In the genomic region with DNA sequence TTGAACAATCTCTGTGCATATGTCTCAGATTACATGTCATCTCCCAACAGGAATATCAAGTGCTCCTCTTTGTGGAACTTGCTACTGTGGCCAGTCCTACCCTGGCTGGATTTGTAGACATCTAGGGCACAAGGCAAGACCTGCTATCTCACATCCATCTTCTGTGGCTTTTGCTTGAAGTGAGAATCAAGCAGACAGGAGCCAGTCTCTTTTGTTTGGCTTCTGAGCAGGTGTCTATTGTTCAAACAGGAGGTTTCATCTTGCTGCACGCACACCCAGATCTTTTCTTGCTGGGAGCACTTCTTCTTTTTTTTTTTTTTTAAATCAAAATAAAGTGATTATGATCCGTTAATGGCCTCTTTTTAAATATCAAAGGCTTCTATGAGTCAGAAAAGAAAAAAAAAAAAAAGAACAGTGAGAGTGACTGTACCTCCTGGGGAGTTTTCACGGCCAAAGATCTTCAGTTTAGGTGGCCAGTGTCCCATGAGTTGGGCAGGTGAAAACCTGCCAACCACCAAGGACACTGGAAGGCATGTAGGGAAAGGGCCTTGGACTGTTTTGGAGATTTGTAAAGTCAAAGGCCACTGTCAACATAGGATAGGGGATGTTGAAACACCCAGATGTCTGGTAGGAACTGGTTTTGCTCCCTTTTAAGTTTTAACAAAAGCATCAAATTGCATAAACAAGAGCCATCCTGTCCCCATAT, we compare ENCODE assay signal across 9 cellular contexts.
DNase-seq lines count a peak whose midpoint lies in the region; ATAC-seq, FAIRE-seq and TF ChIP-seq lines count a peak whose summit lies in the region.
"Had no signal": no experiment of that assay in that cellular context is flagged by ENCODE, and none has a peak within 500 bp of the region (broad histone marks: within the 10 kb centered on the region; RNA-seq: fewer than 3 reads in every experiment).

No MANE protein-coding gene starts in this region.

- H3K9ac ChIP-seq in GM12878 (ENCODE audit: control insufficient read depth, insufficient read depth, low read length): no peak overlapping the region

- no peak for TF ChIP-seq RAD21 in GM12878 (IDR thresholded peaks at IDR 0.05; ENCODE audit: insufficient read depth, low read depth, low read length)

- CTCF ChIA-PET in GM12878 (lab: Yijun Ruan, JAX): no interaction called here

- no peak for ATAC-seq in GM12878

- FAIRE-seq in GM12878 (lab: Jason Lieb, UNC) (no peak), frontal cortex (lab: Jason Lieb, UNC) (no peak)

- H4K20me1 ChIP-seq in GM12878 (ENCODE audit: control insufficient read depth, insufficient read depth): no peaks in the 10 kb centered on the region
- no peaks in the 10 kb centered on the region for H4K20me1 ChIP-seq in osteoblast (ENCODE audit: insufficient read depth, low read length)

- no peaks in the 10 kb centered on the region for H3K4me1 ChIP-seq in GM12878 (ENCODE audit: control insufficient read depth, insufficient read depth, low read length)
- H3K4me1 ChIP-seq in osteoblast (ENCODE audit: insufficient read depth, low read length): peaks cover 55% of the 10 kb centered on the region

- in situ Hi-C loops in GM12878 (cut with MboI): no loop called here

- H3K79me2 ChIP-seq in GM12878 (ENCODE audit: control insufficient read depth, insufficient read depth, low read length) (no peaks in the 10 kb centered on the region), osteoblast (ENCODE audit: insufficient read depth, low read length) (peaks cover 15% of the 10 kb centered on the region)

- TF ChIP-seq CTCF in GM12878 (IDR thresholded peaks at IDR 0.05 in 2 of 3, conservative IDR thresholded peaks at IDR 0.05 in 1 of 3; ENCODE audit: control insufficient read depth in 2 of 3, extremely low read depth in 1 of 3, insufficient read depth in 1 of 3, low read depth in 3 of 3, low read length in 3 of 3): no peak
- TF ChIP-seq CTCF in osteoblast (IDR thresholded peaks at IDR 0.05; ENCODE audit: extremely low read depth, low read depth, low read length): no peak

- no peak for TF ChIP-seq POLR2A in GM12878 (IDR thresholded peaks at IDR 0.05; ENCODE audit: low read depth, low read length)

- H3K4me2 ChIP-seq in GM12878 (ENCODE audit: control insufficient read depth, insufficient read depth) (no peak overlapping the region), osteoblast (ENCODE audit: insufficient read depth, low read length) (no peak overlapping the region)

- H2AFZ ChIP-seq in GM12878 (ENCODE audit: control insufficient read depth, low read depth, low read length): no peak overlapping the region
- H2AFZ ChIP-seq in osteoblast (ENCODE audit: low read length): no peak overlapping the region

- POLR2A ChIA-PET in GM12878 (lab: Charles Lee): no interaction called here

- DNase-seq in NCI-H1417 (lab: John Stamatoyannopoulos, UW): peak; percentile 18 to 61 (median 38)
- no peak for DNase-seq in NCI-H1417 treated with DMSO at 0.1 percent for 48 hours (lab: John Stamatoyannopoulos, UW)
- peak; percentile 22 for DNase-seq in NCI-H345 treated with DMSO at 0.1 percent for 48 hours (lab: John Stamatoyannopoulos, UW; ENCODE audit: unreplicated experiment)
- DNase-seq in GM12878 (ENCODE audit: low read depth, low spot score): no peak
- DNase-seq in osteoblast (ENCODE audit: insufficient read length, low spot score, missing footprints): peak; percentile 10
- no peak for DNase-seq in frontal cortex (ENCODE audit: low spot score in 2 of 2)
- DNase-seq in posterior cingulate gyrus: no peak
- no peak for DNase-seq in HCEC 1CT
- DNase-seq: NCI-H446 treated with DMSO at 0.1 percent for 48 hours had no signal

- H3K27ac ChIP-seq in GM12878 (ENCODE audit: control insufficient read depth, insufficient read depth) (no peak overlapping the region), osteoblast (ENCODE audit: low read depth, low read length) (peak overlapping the region; percentile 89)

- 71% methylated on average over 2 of the region's 3 CpGs for WGBS in GM12878 (ENCODE audit: insufficient coverage, insufficient replicate concordance, low lambda C conversion rate, missing lambda C conversion rate)

- H3K27me3 ChIP-seq in GM12878 (replicated peaks in 1 of 2; ENCODE audit: control insufficient read depth in 2 of 2, insufficient read depth in 2 of 2, low read length in 1 of 2) (no peaks in the 10 kb centered on the region), osteoblast (ENCODE audit: insufficient read depth, low read length) (no peaks in the 10 kb centered on the region)

- peaks cover 5 to 7% of the 10 kb centered on the region in 2 experiments for H3K36me3 ChIP-seq in GM12878 (ENCODE audit: control insufficient read depth in 2 of 2, insufficient read depth in 2 of 2, low read length in 1 of 2)
- H3K36me3 ChIP-seq in osteoblast (ENCODE audit: insufficient read depth, low read length): peaks cover 71% of the 10 kb centered on the region

- H3K4me3 ChIP-seq in GM12878 (no peak overlapping the region), osteoblast (ENCODE audit: insufficient read depth, low read length) (no peak overlapping the region)

- RAD21 ChIA-PET in GM12878 (lab: Charles Lee; ENCODE audit: unreplicated experiment): no interaction called here

- intact Hi-C loops in GM12878 (cut with micrococcal nuclease; ENCODE audit: unreplicated experiment): no loop called here
- intact Hi-C loops in posterior cingulate gyrus (cut with DNase I): no loop called here

- TF ChIP-seq EP300 in GM12878 (IDR thresholded peaks at IDR 0.05; ENCODE audit: borderline replicate concordance in 1 of 2, control insufficient read depth in 1 of 2, low read depth in 2 of 2, low read length in 2 of 2): no peak

- SMC1A ChIA-PET in GM12878 (lab: Charles Lee; ENCODE audit: uncharacterized antibody, unreplicated experiment): interaction anchor here (1.0 kb wide), 1 partner anchor 40 kb away, joined by 3 read pairs; no protein-coding TSS in a partner anchor

- BruUV-seq in GM12878 (replicated peaks; lab: Mats Ljungman, UMichigan): no TSS peak

- H3K9me3 ChIP-seq in GM12878 (replicated peaks; ENCODE audit: control insufficient read depth, insufficient read depth, low read length) (no peaks in the 10 kb centered on the region), osteoblast (ENCODE audit: low read depth, low read length) (no peaks in the 10 kb centered on the region)

TF ChIP-seq in GM12878, 131 proteins besides CTCF, POLR2A, EP300 and RAD21:
- peak; percentile 31; the same call in 1 of the 2 replicates for TF ChIP-seq SPI1 (IDR thresholded peaks at IDR 0.05; ENCODE audit: borderline replicate concordance, insufficient read depth, low read depth, low read length)
- TF ChIP-seq SUZ12 (IDR thresholded peaks at IDR 0.05; ENCODE audit: unreplicated experiment): no peak

Comparison
In these comparisons a context has a peak if more than half of its experiments do, and no peak if none do; other contexts are left out.
1. DNase-seq: peak in NCI-H1417 (3 of 3), NCI-H345 treated with DMSO at 0.1 percent for 48 hours (single experiment) and osteoblast (single experiment); none in NCI-H1417 treated with DMSO at 0.1 percent for 48 hours (single experiment), GM12878 (single experiment), frontal cortex (0 of 2), posterior cingulate gyrus (0 of 10) and HCEC 1CT (single experiment).